Comparison of ENCODE assay signal across 27 cellular contexts in the genomic region with DNA sequence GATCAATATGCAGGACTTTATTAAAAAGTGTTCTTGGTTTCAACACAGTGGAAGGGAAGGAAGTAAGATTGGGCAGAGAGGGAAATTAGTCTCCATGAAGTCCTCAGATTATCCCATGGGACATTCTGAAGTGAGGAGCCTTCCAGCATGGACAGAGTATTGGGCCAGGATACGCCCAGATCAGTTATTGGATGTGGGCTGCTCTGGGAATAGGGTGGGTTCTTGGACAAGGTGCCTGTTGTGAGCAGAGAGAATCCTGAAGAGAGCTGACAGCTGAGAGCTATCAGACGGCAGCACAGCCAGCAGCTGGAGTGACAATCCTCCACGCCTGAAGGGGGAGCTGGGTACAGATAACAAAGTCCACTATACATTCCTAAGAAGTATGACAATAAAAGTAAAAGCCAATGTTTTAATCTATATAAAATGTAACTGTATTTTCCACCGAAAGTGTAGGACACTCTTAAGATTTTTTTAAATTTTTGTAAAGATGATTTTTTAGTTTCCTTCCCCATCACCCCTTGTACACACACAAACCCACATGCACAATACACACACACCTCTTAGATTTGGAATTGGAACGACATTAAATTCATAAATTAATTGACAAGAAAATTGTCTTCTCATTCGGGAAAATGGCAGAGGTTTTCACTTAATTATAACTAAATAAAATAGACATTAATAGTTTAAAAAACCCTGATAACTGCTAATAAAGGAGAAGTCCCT.
"Had no signal": no experiment of that assay in that cellular context is flagged by ENCODE, and none has a peak within 500 bp of the region (broad histone marks: within the 10 kb centered on the region; RNA-seq: fewer than 3 reads in every experiment).

No MANE protein-coding gene starts in this region.

- DNase-seq: activated CD4-positive, alpha-beta T cell treated with anti-CD3 and anti-CD28 coated beads, Interleukin-2, amount 10 ng/mL, durations not matched to agents 7 days and 5 days; activated CD4-positive, CD25-positive, alpha-beta regulatory T cell treated with anti-CD3 and anti-CD28 coated beads, Interleukin-2, amount 50 U/mL, for 72 hours; activated CD8-positive, alpha-beta memory T cell treated with anti-CD3 and anti-CD28 coated beads, Interleukin-2, amount 10 ng/mL, durations not matched to agents 7 days and 5 days; activated CD8-positive, alpha-beta T cell treated with anti-CD3 and anti-CD28 coated beads for 36 hours; activated effector memory CD4-positive, alpha-beta T cell treated with anti-CD3 and anti-CD28 coated beads, Interleukin-2, amount 50 U/mL, for 16 hours; activated naive CD4-positive, alpha-beta T cell treated with anti-CD3 and anti-CD28 coated beads, Interleukin-2, amount 10 ng/mL, durations not matched to agents 7 days and 5 days; activated T-cell treated with anti-CD3 and anti-CD28 coated beads for 4 hours; amygdala; effector CD4-positive, alpha-beta T cell; erythroblast; foreskin fibroblast; kidney; lower lobe of right lung; mesendoderm; naive B cell; nucleus accumbens; right cardiac atrium; stimulated activated CD4-positive, alpha-beta T cell treated with anti-CD3 and anti-CD28 coated beads, Interleukin-12 subunit alpha, Interleukin-12 subunit beta, amount 100 ng/mL, for 4 hours; stimulated activated CD4-positive, alpha-beta T cell treated with anti-CD3 and anti-CD28 coated beads, Interleukin-4, amount 100 ng/mL, for 4 hours; substantia nigra; transverse colon had no signal

- H3K4me1 ChIP-seq: lower lobe of right lung, parathyroid adenoma, transverse colon, vagina had no signal

- H3K4me3 ChIP-seq: cardiac muscle cell, lower lobe of right lung, transverse colon, vagina had no signal

- H3K36me3 ChIP-seq: cardiac muscle cell, lower lobe of right lung, transverse colon, vagina had no signal

- H3K4me3 Mint-ChIP-seq: activated CD4-positive, alpha-beta T cell treated with anti-CD3 and anti-CD28 coated beads, Interleukin-2, amount 10 ng/mL, durations not matched to agents 7 days and 5 days; activated CD8-positive, alpha-beta memory T cell treated with anti-CD3 and anti-CD28 coated beads, Interleukin-2, amount 10 ng/mL, durations not matched to agents 7 days and 5 days; activated CD8-positive, alpha-beta T cell treated with anti-CD3 and anti-CD28 coated beads for 36 hours; activated naive CD4-positive, alpha-beta T cell treated with anti-CD3 and anti-CD28 coated beads, Interleukin-2, amount 10 ng/mL, durations not matched to agents 7 days and 5 days; dendritic cell treated with granulocyte-macrophage colony-stimulating factor and Interleukin-4, amounts not matched to agents 40 ng/mL and 50 ng/mL, for 4 days; naive B cell; stimulated activated naive CD8-positive, alpha-beta T cell treated with anti-CD3 and anti-CD28 coated beads, Interleukin-15, Interleukin-2, amounts not matched to agents 100 ng/mL and 50 ng/mL, for 24 hours had no signal

- H3K4me1 Mint-ChIP-seq: activated CD4-positive, alpha-beta T cell treated with anti-CD3 and anti-CD28 coated beads, Interleukin-2, amount 10 ng/mL, durations not matched to agents 7 days and 5 days; activated CD8-positive, alpha-beta memory T cell treated with anti-CD3 and anti-CD28 coated beads, Interleukin-2, amount 10 ng/mL, durations not matched to agents 7 days and 5 days; activated naive CD4-positive, alpha-beta T cell treated with anti-CD3 and anti-CD28 coated beads, Interleukin-2, amount 10 ng/mL, durations not matched to agents 7 days and 5 days; naive B cell had no signal

- H3K27me3 ChIP-seq: cardiac muscle cell, transverse colon, vagina had no signal

- H3K9ac ChIP-seq: parathyroid adenoma had no signal

- H3K27ac ChIP-seq: cardiac muscle cell, lower lobe of right lung, parathyroid adenoma, transverse colon, vagina, VCaP had no signal

- H3K36me3 Mint-ChIP-seq: activated CD8-positive, alpha-beta memory T cell treated with anti-CD3 and anti-CD28 coated beads, Interleukin-2, amount 10 ng/mL, durations not matched to agents 7 days and 5 days; activated naive CD4-positive, alpha-beta T cell treated with anti-CD3 and anti-CD28 coated beads, Interleukin-2, amount 10 ng/mL, durations not matched to agents 7 days and 5 days had no signal

- H2AFZ ChIP-seq: parathyroid adenoma had no signal

- H3K79me2 ChIP-seq: parathyroid adenoma had no signal

- H3K27ac Mint-ChIP-seq: activated CD4-positive, alpha-beta T cell treated with anti-CD3 and anti-CD28 coated beads, Interleukin-2, amount 10 ng/mL, durations not matched to agents 7 days and 5 days; activated CD8-positive, alpha-beta memory T cell treated with anti-CD3 and anti-CD28 coated beads, Interleukin-2, amount 10 ng/mL, durations not matched to agents 7 days and 5 days; activated CD8-positive, alpha-beta T cell treated with anti-CD3 and anti-CD28 coated beads for 36 hours; activated naive CD4-positive, alpha-beta T cell treated with anti-CD3 and anti-CD28 coated beads, Interleukin-2, amount 10 ng/mL, durations not matched to agents 7 days and 5 days; dendritic cell treated with granulocyte-macrophage colony-stimulating factor and Interleukin-4, amounts not matched to agents 40 ng/mL and 50 ng/mL, for 4 days; stimulated activated naive CD8-positive, alpha-beta T cell treated with anti-CD3 and anti-CD28 coated beads, Interleukin-15, Interleukin-2, amounts not matched to agents 100 ng/mL and 50 ng/mL, for 24 hours had no signal

- H3K27me3 Mint-ChIP-seq: activated naive CD4-positive, alpha-beta T cell treated with anti-CD3 and anti-CD28 coated beads, Interleukin-2, amount 10 ng/mL, durations not matched to agents 7 days and 5 days; dendritic cell treated with granulocyte-macrophage colony-stimulating factor and Interleukin-4, amounts not matched to agents 40 ng/mL and 50 ng/mL, for 4 days had no signal

- H3K9me3 ChIP-seq: lower lobe of right lung, transverse colon, vagina had no signal
